18 cellular contexts compared by ENCODE assay signal in the genomic region with DNA sequence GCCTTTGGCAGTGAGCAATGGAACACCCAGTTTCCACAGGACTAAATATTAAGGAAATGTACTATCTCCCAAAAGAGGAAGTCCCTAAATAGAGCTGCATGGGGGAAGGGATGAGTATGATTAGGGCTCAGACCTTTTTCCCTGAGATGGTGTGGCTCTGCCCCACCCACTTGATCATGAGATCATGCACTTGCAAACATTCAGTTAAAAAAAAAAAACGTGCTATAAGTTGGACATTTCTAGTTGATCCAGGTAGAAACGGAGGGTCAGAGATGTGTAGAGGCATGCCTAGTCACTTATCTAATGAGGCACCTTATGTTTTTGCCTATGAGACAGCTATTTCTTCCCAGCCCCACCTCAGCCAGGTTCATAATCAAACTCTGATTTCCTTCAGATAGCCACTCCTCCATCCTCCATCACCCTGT. TPM values are rescaled to one million over a fixed set of nuclear protein-coding genes. Genes with fewer than 3 reads are reported as not detected.
DNase-seq lines count a peak whose midpoint lies in the region; ATAC-seq and TF ChIP-seq lines count a peak whose summit lies in the region.
"Had no signal": no experiment of that assay in that cellular context is flagged by ENCODE, and none has a peak within 500 bp of the region (broad histone marks: within the 10 kb centered on the region; RNA-seq: fewer than 3 reads in every experiment).

No MANE protein-coding gene starts in this region.

- H2AK5ac ChIP-seq in mesenchymal stem cell (ENCODE audit: low read length, severe bottlenecking) = no peak overlapping the region

- no peak overlapping the region for H4K8ac ChIP-seq in mesenchymal stem cell (ENCODE audit: low read length)

- no peaks in the 10 kb centered on the region for H3K27me3 ChIP-seq in right cardiac atrium (ENCODE audit: control insufficient read depth, insufficient read depth)
- no peaks in the 10 kb centered on the region for H3K27me3 ChIP-seq in upper lobe of right lung
- H3K27me3 ChIP-seq in mesenchymal stem cell (ENCODE audit: control insufficient read depth in 1 of 2, insufficient read depth in 1 of 2, low read length in 2 of 2) = no peaks in the 10 kb centered on the region

- H3K9me3 ChIP-seq in right cardiac atrium (ENCODE audit: control insufficient read depth, low read length) (no peaks in the 10 kb centered on the region), upper lobe of right lung (no peaks in the 10 kb centered on the region), mesenchymal stem cell (ENCODE audit: control insufficient read depth, low read length) (no peaks in the 10 kb centered on the region)

- intact Hi-C loops in right cardiac atrium (cut with DNase I) = no loop called here
- intact Hi-C loops in cardiac septum (cut with DNase I) = no loop called here
- intact Hi-C loops in upper lobe of right lung (cut with DNase I) = no loop called here

- H3K4me2 ChIP-seq in mesenchymal stem cell (ENCODE audit: low read length, poor library complexity, severe bottlenecking) = no peak overlapping the region
- H3K4me2 ChIP-seq: KMS-11 had no signal

- H3K14ac ChIP-seq in mesenchymal stem cell (ENCODE audit: low read length in 2 of 2) = no peak overlapping the region

- no peak overlapping the region for H3K4me3 ChIP-seq in right cardiac atrium (ENCODE audit: low read length)
- H3K4me3 ChIP-seq in epithelial cell of esophagus (ENCODE audit: low read length) = no peak overlapping the region
- no peak overlapping the region for H3K4me3 ChIP-seq in upper lobe of right lung
- no peak overlapping the region for H3K4me3 ChIP-seq in mesenchymal stem cell (ENCODE audit: insufficient read depth in 1 of 2, low read depth in 1 of 2, low read length in 2 of 2)

- no peak overlapping the region for H2AFZ ChIP-seq in mesenchymal stem cell (ENCODE audit: low read depth, low read length)

- no peak overlapping the region for H3K18ac ChIP-seq in mesenchymal stem cell (ENCODE audit: low read depth in 1 of 2, low read length in 2 of 2)

- no peak overlapping the region for H4K91ac ChIP-seq in mesenchymal stem cell (ENCODE audit: low read length)

- ATAC-seq in right cardiac atrium (peak; percentile 73 to 92), upper lobe of right lung (peak; percentile 85)
- ATAC-seq: activated CD4-positive, alpha-beta T cell treated with anti-CD3 and anti-CD28 coated beads for 36 hours; natural killer cell treated with Interleukin-12 subunit alpha and Interleukin-12 subunit beta and Interleukin-15 and Interleukin-18, amount 100 ng/mL, for 72 hours; T-helper 17 cell had no signal

- H2BK5ac ChIP-seq in mesenchymal stem cell (ENCODE audit: low read depth, low read length, poor library complexity, severe bottlenecking) = no peak overlapping the region

- H3K4ac ChIP-seq in mesenchymal stem cell (ENCODE audit: low read depth in 1 of 2, low read length in 2 of 2) = no peak overlapping the region

- 55% methylated on average over 2 of the region's 2 CpGs for WGBS in right cardiac atrium
- WGBS in mesenchymal stem cell = 78% methylated on average over 2 of the region's 2 CpGs

- H3K79me1 ChIP-seq in mesenchymal stem cell (replicated peaks; ENCODE audit: low read length, poor library complexity, severe bottlenecking) = no peaks in the 10 kb centered on the region

- H2BK12ac ChIP-seq in mesenchymal stem cell (ENCODE audit: low read length in 2 of 2) = no peak overlapping the region

- H2BK120ac ChIP-seq in mesenchymal stem cell (ENCODE audit: low read depth, low read length) = no peak overlapping the region

- H3K36me3 ChIP-seq in upper lobe of right lung (no peaks in the 10 kb centered on the region), mesenchymal stem cell (ENCODE audit: control insufficient read depth in 1 of 2, insufficient read depth in 2 of 2, low read depth in 1 of 2, low read length in 2 of 2) (no peaks in the 10 kb centered on the region)

- H3K9ac ChIP-seq in mesenchymal stem cell (ENCODE audit: low read length) = no peak overlapping the region
- H3K9ac ChIP-seq: KMS-11 had no signal

- no peak overlapping the region for H3K27ac ChIP-seq in right cardiac atrium (ENCODE audit: low read length)
- no peak overlapping the region for H3K27ac ChIP-seq in upper lobe of right lung
- no peak overlapping the region for H3K27ac ChIP-seq in mesenchymal stem cell (ENCODE audit: low read length, poor library complexity, severe bottlenecking)
- H3K27ac ChIP-seq: KMS-11 had no signal

- no peak overlapping the region for H3K23ac ChIP-seq in mesenchymal stem cell (ENCODE audit: low read length in 2 of 2)

- no peaks in the 10 kb centered on the region for H3K4me1 ChIP-seq in right cardiac atrium (ENCODE audit: control insufficient read depth, insufficient read depth, low read length)
- H3K4me1 ChIP-seq in upper lobe of right lung = no peaks in the 10 kb centered on the region
- peaks cover 5% of the 10 kb centered on the region for H3K4me1 ChIP-seq in mesenchymal stem cell (ENCODE audit: control insufficient read depth, insufficient read depth, low read depth, low read length)

- TF ChIP-seq CTCF in epithelial cell of esophagus (IDR thresholded peaks at IDR 0.05; ENCODE audit: insufficient read depth, low read depth, low read length, missing control alignments) = no peak
- TF ChIP-seq CTCF in upper lobe of right lung (IDR thresholded peaks at IDR 0.05) = no peak

- H2BK15ac ChIP-seq in mesenchymal stem cell (ENCODE audit: low read depth, poor library complexity, severe bottlenecking) = no peak overlapping the region

- peak in 2 of 3 donors; percentile 23 to 56 for DNase-seq in right cardiac atrium
- DNase-seq in cardiac septum (ENCODE audit: low spot score) = no peak
- peak; percentile 31 for DNase-seq in RPMI8226
- DNase-seq in epithelial cell of esophagus (ENCODE audit: low read depth) = peak; percentile 81
- no peak for DNase-seq in upper lobe of right lung
- no peak for DNase-seq in NCI-H1105 (lab: John Stamatoyannopoulos, UW)
- DNase-seq in activated naive CD4-positive, alpha-beta T cell treated with Interleukin-2 at 50 U/mL for 16 hours = no peak
- DNase-seq in mesenchymal stem cell = no peak
- DNase-seq: activated CD4-positive, alpha-beta T cell treated with anti-CD3 and anti-CD28 coated beads for 36 hours; activated naive CD4-positive, alpha-beta T cell; aorta; COR-L47; NCI-H2029; NCI-H526; stimulated activated CD4-positive, alpha-beta T cell treated with anti-CD3 and anti-CD28 coated beads, Interleukin-15, amount 100 ng/mL, for 24 hours; T-helper 17 cell had no signal

RNA-seq across cellular contexts. Expression of gene SSR3, which starts 24.5 kb away (rescaled TPM):
- total RNA-seq in right cardiac atrium (100 to 1,000 TPM; 139 to 171 (median 144) TPM), cardiac septum (155 TPM), upper lobe of right lung (178 TPM)
- 82.4 TPM for polyA plus RNA-seq in right cardiac atrium
- 238 TPM for polyA plus RNA-seq in mesenchymal stem cell (2013, experiment 1 of 2)
- polyA plus RNA-seq in mesenchymal stem cell (2013, experiment 2 of 2) = 261 TPM

Comparison
In these comparisons a context has a peak if more than half of its experiments do, and no peak if none do; other contexts are left out.
1. DNase-seq: peak in right cardiac atrium (2 of 3), RPMI8226 (single experiment) and epithelial cell of esophagus (single experiment); none in cardiac septum (single experiment), upper lobe of right lung (single experiment), NCI-H1105 (single experiment), activated naive CD4-positive, alpha-beta T cell treated with Interleukin-2 at 50 U/mL for 16 hours (single experiment) and mesenchymal stem cell (single experiment).